In genomic region chr5:135158315-135158697, GRCh38 we compare ENCODE assay signal across 31 cellular contexts.
"Had no signal": no experiment of that assay in that cellular context is flagged by ENCODE, and none has a peak within 500 bp of the region (broad histone marks: within the 10 kb centered on the region; RNA-seq: fewer than 3 reads in every experiment).

No MANE protein-coding gene starts in this region.

- H3K4me3 Mint-ChIP-seq: activated CD4-positive, alpha-beta memory T cell treated with anti-CD3 and anti-CD28 coated beads for 36 hours; activated CD4-positive, alpha-beta T cell treated with anti-CD3 and anti-CD28 coated beads for 36 hours; activated CD4-positive, alpha-beta T cell treated with anti-CD3 and anti-CD28 coated beads, Interleukin-2, amount 10 ng/mL, durations not matched to agents 24 days and 14 days; activated CD8-positive, alpha-beta memory T cell treated with anti-CD3 and anti-CD28 coated beads, Interleukin-2, amount 10 ng/mL, durations not matched to agents 7 days and 5 days; activated CD8-positive, alpha-beta T cell treated with anti-CD3 and anti-CD28 coated beads, Interleukin-2, amount 10 ng/mL, durations not matched to agents 7 days and 5 days; activated naive CD4-positive, alpha-beta T cell treated with anti-CD3 and anti-CD28 coated beads for 36 hours; activated naive CD4-positive, alpha-beta T cell treated with anti-CD3 and anti-CD28 coated beads, Interleukin-2, amount 50 U/mL, for 24 hours; activated naive CD8-positive, alpha-beta T cell treated with anti-CD3 and anti-CD28 coated beads for 36 hours; activated naive CD8-positive, alpha-beta T cell treated with anti-CD3 and anti-CD28 coated beads, Interleukin-2, amount 50 U/mL, for 24 hours; activated T-helper 1 cell treated with anti-CD3 and anti-CD28 coated beads, Interleukin-12 subunit alpha, Interleukin-12 subunit beta, Interleukin-2, Interleukin-4 antibody, amounts not matched to agents 30 ng/mL and 10 ng/mL and 1 ng/mL, durations not matched to agents 14 hours and 24 hours and 36 hours; effector memory CD8-positive, alpha-beta T cell; T-helper 17 cell; T-helper 2 cell treated with Interferon-gamma antibody and Interleukin-4, amounts not matched to agents 5 μg/mL and 100 μg/mL, for 36 hours had no signal

- H3K27me3 ChIP-seq: adrenal gland, body of pancreas, esophagus muscularis mucosa had no signal

- H3K36me3 Mint-ChIP-seq: activated CD8-positive, alpha-beta memory T cell treated with anti-CD3 and anti-CD28 coated beads, Interleukin-2, amount 10 ng/mL, durations not matched to agents 7 days and 5 days had no signal

- H3K4me1 Mint-ChIP-seq: activated CD4-positive, alpha-beta T cell treated with anti-CD3 and anti-CD28 coated beads for 36 hours; activated CD4-positive, alpha-beta T cell treated with anti-CD3 and anti-CD28 coated beads, Interleukin-2, amount 10 ng/mL, durations not matched to agents 24 days and 14 days; activated CD8-positive, alpha-beta memory T cell treated with anti-CD3 and anti-CD28 coated beads, Interleukin-2, amount 10 ng/mL, durations not matched to agents 7 days and 5 days; activated naive CD4-positive, alpha-beta T cell treated with anti-CD3 and anti-CD28 coated beads, Interleukin-2, amount 50 U/mL, for 24 hours; activated naive CD8-positive, alpha-beta T cell treated with anti-CD3 and anti-CD28 coated beads for 36 hours; activated naive CD8-positive, alpha-beta T cell treated with anti-CD3 and anti-CD28 coated beads, Interleukin-2, amount 50 U/mL, for 24 hours; T-helper 17 cell had no signal

- H3K27ac ChIP-seq: adrenal gland, body of pancreas, esophagus muscularis mucosa had no signal

- DNase-seq: activated CD4-positive, alpha-beta memory T cell treated with anti-CD3 and anti-CD28 coated beads for 36 hours; activated CD4-positive, alpha-beta T cell treated with anti-CD3 and anti-CD28 coated beads for 36 hours; activated CD4-positive, alpha-beta T cell treated with anti-CD3 and anti-CD28 coated beads, Interleukin-2, amount 10 ng/mL, durations not matched to agents 24 days and 14 days; activated CD4-positive, CD25-positive, alpha-beta regulatory T cell; activated CD4-positive, CD25-positive, alpha-beta regulatory T cell treated with anti-CD3 and anti-CD28 coated beads, Interleukin-2, amount 50 U/mL, for 72 hours; activated CD8-positive, alpha-beta memory T cell treated with anti-CD3 and anti-CD28 coated beads, Interleukin-2, amount 10 ng/mL, durations not matched to agents 7 days and 5 days; activated CD8-positive, alpha-beta memory T cell treated with anti-CD3 and anti-CD28 coated beads, Interleukin-2, amount 50 U/mL, for 4 hours; activated CD8-positive, alpha-beta T cell treated with anti-CD3 and anti-CD28 coated beads, Interleukin-2, amount 10 ng/mL, durations not matched to agents 7 days and 5 days; activated effector memory CD4-positive, alpha-beta T cell treated with anti-CD3 and anti-CD28 coated beads, Interleukin-2, amount 50 U/mL, for 16 hours; activated naive CD4-positive, alpha-beta T cell treated with anti-CD3 and anti-CD28 coated beads for 36 hours; activated naive CD8-positive, alpha-beta T cell treated with anti-CD3 and anti-CD28 coated beads for 36 hours; activated naive CD8-positive, alpha-beta T cell treated with anti-CD3 and anti-CD28 coated beads, Interleukin-2, amount 50 U/mL, for 24 hours; activated T-cell treated with anti-CD3 and anti-CD28 coated beads, Interleukin-2, amount 50 U/mL, for 1 hour; activated T-cell treated with anti-CD3 and anti-CD28 coated beads, Interleukin-2, amount 50 U/mL, for 48 hours; adrenal gland; amygdala; aorta; body of pancreas; caudate nucleus; cortex of kidney; dermis blood vessel endothelial cell; effector CD4-positive, alpha-beta T cell; effector memory CD8-positive, alpha-beta T cell; foreskin melanocyte; T-helper 1 cell; T-helper 17 cell had no signal

- H3K36me3 ChIP-seq: adrenal gland, esophagus muscularis mucosa had no signal

- H3K4me3 ChIP-seq: adrenal gland, body of pancreas, esophagus muscularis mucosa had no signal

- H3K4me1 ChIP-seq: adrenal gland, body of pancreas, esophagus muscularis mucosa had no signal

- H3K27ac Mint-ChIP-seq: activated CD4-positive, alpha-beta memory T cell treated with anti-CD3 and anti-CD28 coated beads for 36 hours; activated CD4-positive, alpha-beta T cell treated with anti-CD3 and anti-CD28 coated beads for 36 hours; activated CD4-positive, alpha-beta T cell treated with anti-CD3 and anti-CD28 coated beads, Interleukin-2, amount 10 ng/mL, durations not matched to agents 24 days and 14 days; activated CD8-positive, alpha-beta memory T cell treated with anti-CD3 and anti-CD28 coated beads, Interleukin-2, amount 10 ng/mL, durations not matched to agents 7 days and 5 days; activated CD8-positive, alpha-beta T cell treated with anti-CD3 and anti-CD28 coated beads, Interleukin-2, amount 10 ng/mL, durations not matched to agents 7 days and 5 days; activated naive CD4-positive, alpha-beta T cell treated with anti-CD3 and anti-CD28 coated beads for 36 hours; activated naive CD4-positive, alpha-beta T cell treated with anti-CD3 and anti-CD28 coated beads, Interleukin-2, amount 50 U/mL, for 24 hours; activated naive CD8-positive, alpha-beta T cell treated with anti-CD3 and anti-CD28 coated beads for 36 hours; activated naive CD8-positive, alpha-beta T cell treated with anti-CD3 and anti-CD28 coated beads, Interleukin-2, amount 50 U/mL, for 24 hours; activated T-helper 1 cell treated with anti-CD3 and anti-CD28 coated beads, Interleukin-12 subunit alpha, Interleukin-12 subunit beta, Interleukin-2, Interleukin-4 antibody, amounts not matched to agents 30 ng/mL and 10 ng/mL and 1 ng/mL, durations not matched to agents 14 hours and 24 hours and 36 hours; activated T-helper 2 cell treated with anti-CD3 and anti-CD28 coated beads, Interferon-gamma antibody, Interleukin-2, Interleukin-4, amounts not matched to agents 10 μg/mL and 5 μg/mL and 100 μg/mL, durations not matched to agents 14 hours and 24 hours and 36 hours; effector memory CD8-positive, alpha-beta T cell; T-helper 17 cell; T-helper 2 cell treated with Interferon-gamma antibody and Interleukin-4, amounts not matched to agents 5 μg/mL and 100 μg/mL, for 36 hours had no signal
